In genomic region chr3:192220915-192221314, GRCh38 we compare ENCODE assay signal across 24 cellular contexts.
"Had no signal": no experiment of that assay in that cellular context is flagged by ENCODE, and none has a peak within 500 bp of the region (broad histone marks: within the 10 kb centered on the region; RNA-seq: fewer than 3 reads in every experiment).

No MANE protein-coding gene starts in this region.

- DNase-seq: islet precursor cell; left ventricle myocardium superior; lower lobe of right lung; mammary epithelial cell; mesenchymal stem cell; naive thymus-derived CD8-positive, alpha-beta T cell; nucleus accumbens; pancreas; posterior cingulate gyrus; retina; right cardiac atrium; sigmoid colon; small intestine; spleen; stimulated activated CD4-positive, alpha-beta T cell treated with anti-CD3 and anti-CD28 coated beads, Interleukin-4, amount 100 ng/mL, for 24 hours; stimulated activated naive CD4-positive, alpha-beta T cell treated with Interleukin-2 at 50 U/mL for 16 hours; stimulated activated naive CD8-positive, alpha-beta T cell treated with anti-CD3 and anti-CD28 coated beads, Interleukin-15, amount 100 ng/mL, for 72 hours; substantia nigra; thyroid gland; transverse colon; upper lobe of left lung had no signal

- ATAC-seq: left ventricle myocardium superior; lower lobe of right lung; naive thymus-derived CD8-positive, alpha-beta T cell; pancreas; right cardiac atrium; stimulated activated memory B cell treated with anti-CD40 and anti-IgM and Interleukin-4, amounts not matched to agents 10 μg/mL and 1 μg/mL and 100 μg/mL, for 72 hours; stimulated activated naive CD8-positive, alpha-beta T cell treated with anti-CD3 and anti-CD28 coated beads, Interleukin-15, amount 100 ng/mL, for 72 hours had no signal

- H3K27ac ChIP-seq: lower lobe of right lung, pancreas, prostate gland, sigmoid colon, spleen, thyroid gland, transverse colon, upper lobe of left lung, vagina had no signal

- H3K9me3 ChIP-seq: lower lobe of right lung, pancreas, prostate gland, sigmoid colon, spleen, thyroid gland, transverse colon, upper lobe of left lung, vagina had no signal

- FAIRE-seq: pancreas, small intestine had no signal

- H3K36me3 ChIP-seq: lower lobe of right lung, pancreas, prostate gland, sigmoid colon, spleen, thyroid gland, transverse colon, upper lobe of left lung, vagina had no signal

- H3K4me3 ChIP-seq: lower lobe of right lung, pancreas, prostate gland, sigmoid colon, spleen, thyroid gland, transverse colon, upper lobe of left lung, vagina had no signal

- H3K27me3 ChIP-seq: pancreas, sigmoid colon, spleen, thyroid gland, transverse colon, upper lobe of left lung, vagina had no signal

- H3K4me1 ChIP-seq: lower lobe of right lung, prostate gland, sigmoid colon, transverse colon, upper lobe of left lung, vagina had no signal
